Comparison of ENCODE assay signal across 1 cellular context in genomic region chrX:154486052-154486395, GRCh38.
A peak's percentile ranks its signal among the peaks of the same experiment; 100 is the strongest.
TF ChIP-seq lines count a peak whose summit lies in the region.

No MANE protein-coding gene starts in this region.

TF ChIP-seq in GM12878, 131 proteins besides CTCF, POLR2A, EP300 and RAD21:
- TF ChIP-seq POLR2AphosphoS5 (IDR thresholded peaks at IDR 0.05; ENCODE audit: low read length) = no peak
- TF ChIP-seq NR2F1 (conservative IDR thresholded peaks at IDR 0.05) = 0 out of 2 replicates have a peak, but pooled peaks have one; percentile 34
